ENCODE assay signal across 8 cellular contexts in genomic region chr9:130235558-130236435, GRCh38. TPM values are rescaled to one million over a fixed set of nuclear protein-coding genes. Genes with fewer than 3 reads are reported as not detected.
A peak's percentile ranks its signal among the peaks of the same experiment; 100 is the strongest.
DNase-seq lines count a peak whose midpoint lies in the region; ATAC-seq and TF ChIP-seq lines count a peak whose summit lies in the region.

No MANE protein-coding gene starts in this region.

- H4K20me1 ChIP-seq in GM23338 (replicated peaks; ENCODE audit: insufficient read depth) (peaks cover 2% of the 10 kb centered on the region; the same call in 1 of the 2 replicates), fibroblast of lung (ENCODE audit: control insufficient read depth, extremely low read depth, insufficient read depth, low read length) (no peaks in the 10 kb centered on the region)

- TF ChIP-seq CTCF in GM23338 (conservative IDR thresholded peaks at IDR 0.05; ENCODE audit: low read depth in 2 of 2) (peak; percentile 96 to 97), fibroblast of lung (conservative IDR thresholded peaks at IDR 0.05 in 1 of 2, IDR thresholded peaks at IDR 0.05 in 1 of 2; ENCODE audit: low read depth in 1 of 2, low read length in 2 of 2) (peak; percentile 92 to 97)

- peak overlapping the region; percentile 19; the same call in 1 of the 3 replicates for H3K4me3 Mint-ChIP-seq in GM23338
- H3K4me3 Mint-ChIP-seq in activated T-cell treated with anti-CD3 and anti-CD28 coated beads, Interleukin-2, amount 50 U/mL, for 72 hours: peak overlapping the region; percentile 29 to 63

- no peaks in the 10 kb centered on the region for H3K9me2 ChIP-seq in GM23338 (ENCODE audit: insufficient read depth)

- H3K4me2 ChIP-seq in GM23338 (no peak overlapping the region), fibroblast of lung (ENCODE audit: extremely low read depth, insufficient read depth, low read length) (peak overlapping the region; percentile 19)

- peak; percentile 79 for DNase-seq in AG20443 (ENCODE audit: low spot score)
- peak; percentile 88 for DNase-seq in GM23338 (ENCODE audit: low spot score)
- DNase-seq in OCI-M1 (lab: John Stamatoyannopoulos, UW): peak; percentile 74
- peak; percentile 65 to 82 for DNase-seq in activated T-cell treated with anti-CD3 and anti-CD28 coated beads, Interleukin-2, amount 50 U/mL, for 72 hours
- peak; percentile 46 to 61 for DNase-seq in fibroblast of lung (ENCODE audit: low read depth in 2 of 2)
- peak in 44 of 56 donors; percentile 13 to 80 (median 50) for DNase-seq in nucleus accumbens (lab: John Stamatoyannopoulos, UW)
- peak; percentile 18 for DNase-seq in stromal cell of bone marrow (ENCODE audit: low read depth)

- no peak overlapping the region for H3K9ac ChIP-seq in fibroblast of lung (ENCODE audit: insufficient read depth, low read length)

- no peak overlapping the region for H2AFZ ChIP-seq in GM23338
- H2AFZ ChIP-seq in fibroblast of lung (ENCODE audit: low read length): no peak overlapping the region

- H3K9me3 Mint-ChIP-seq in GM23338: no peaks in the 10 kb centered on the region; the same call in 1 of the 3 replicates
- no peaks in the 10 kb centered on the region for H3K9me3 Mint-ChIP-seq in activated T-cell treated with anti-CD3 and anti-CD28 coated beads, Interleukin-2, amount 50 U/mL, for 72 hours

- no peak overlapping the region for H3K4me3 ChIP-seq in GM23338
- H3K4me3 ChIP-seq in fibroblast of lung (replicated peaks in 1 of 4; ENCODE audit: control extremely low read depth in 1 of 4, insufficient read depth in 1 of 4, low read depth in 3 of 4, low read length in 4 of 4): no peak overlapping the region

- H3K79me2 ChIP-seq in GM23338 (replicated peaks; ENCODE audit: insufficient read depth): no peaks in the 10 kb centered on the region
- H3K79me2 ChIP-seq in fibroblast of lung (ENCODE audit: control insufficient read depth, insufficient read depth, low read length): no peaks in the 10 kb centered on the region

- peaks cover 13% of the 10 kb centered on the region for H3K36me3 Mint-ChIP-seq in GM23338 (ENCODE audit: low read depth)
- peaks cover 1 to 2% of the 10 kb centered on the region in 2 donors for H3K36me3 Mint-ChIP-seq in activated T-cell treated with anti-CD3 and anti-CD28 coated beads, Interleukin-2, amount 50 U/mL, for 72 hours (ENCODE audit: insufficient read depth in 2 of 2)

- no peaks in the 10 kb centered on the region for H3F3A ChIP-seq in GM23338 (replicated peaks; ENCODE audit: low read depth)

- H3K9me3 ChIP-seq in fibroblast of lung (ENCODE audit: control insufficient read depth, insufficient read depth, low read depth, low read length): no peaks in the 10 kb centered on the region

- no peaks in the 10 kb centered on the region for H3K4me1 ChIP-seq in GM23338 (ENCODE audit: insufficient read depth)
- peaks cover 7% of the 10 kb centered on the region for H3K4me1 ChIP-seq in fibroblast of lung (ENCODE audit: control insufficient read depth, extremely low read depth, insufficient read depth, low read length)

- H3K36me3 ChIP-seq in GM23338 (ENCODE audit: insufficient read depth): no peaks in the 10 kb centered on the region; the same call in 1 of the 2 replicates
- H3K36me3 ChIP-seq in fibroblast of lung (ENCODE audit: control insufficient read depth, insufficient read depth, low read length): peaks cover 9% of the 10 kb centered on the region

- ATAC-seq in GM23338 (peak; percentile 59), GM18502 (IDR thresholded peaks at IDR 0.05; ENCODE audit: poor library complexity, unreplicated experiment) (no peak)
- ATAC-seq in activated T-cell treated with anti-CD3 and anti-CD28 coated beads, Interleukin-2, amount 50 U/mL, for 72 hours (replicated peaks in 1 of 2): no peak

- peak overlapping the region; percentile 67 for H3K27ac Mint-ChIP-seq in GM23338
- no peak overlapping the region for H3K27ac Mint-ChIP-seq in activated T-cell treated with anti-CD3 and anti-CD28 coated beads, Interleukin-2, amount 50 U/mL, for 72 hours

- peaks cover 26% of the 10 kb centered on the region for H3K4me1 Mint-ChIP-seq in GM23338
- peaks cover 41% of the 10 kb centered on the region for H3K4me1 Mint-ChIP-seq in activated T-cell treated with anti-CD3 and anti-CD28 coated beads, Interleukin-2, amount 50 U/mL, for 72 hours (ENCODE audit: low read depth)

- H3K27ac ChIP-seq in GM23338 (ENCODE audit: low read depth) (no peak overlapping the region), fibroblast of lung (ENCODE audit: insufficient read depth, low read length) (no peak overlapping the region)

- H3K27me3 ChIP-seq in GM23338 (ENCODE audit: insufficient read depth) (no peaks in the 10 kb centered on the region), fibroblast of lung (ENCODE audit: control insufficient read depth, insufficient read depth, low read length) (no peaks in the 10 kb centered on the region)

- H3K27me3 Mint-ChIP-seq in GM23338 (ENCODE audit: insufficient read depth, low read depth, poor library complexity): peaks cover 12% of the 10 kb centered on the region
- no peaks in the 10 kb centered on the region for H3K27me3 Mint-ChIP-seq in activated T-cell treated with anti-CD3 and anti-CD28 coated beads, Interleukin-2, amount 50 U/mL, for 72 hours (ENCODE audit: low read depth)

TF ChIP-seq in GM23338, 12 proteins besides CTCF, POLR2A, EP300 and RAD21 (continues in another document):
- no peak for TF ChIP-seq ZNF331 (CRISPR knock-in tag; IDR thresholded peaks at IDR 0.05; ENCODE audit: low read depth)
- no peak for TF ChIP-seq ETS1 (IDR thresholded peaks at IDR 0.05)
- no peak for TF ChIP-seq NANOG (IDR thresholded peaks at IDR 0.05; ENCODE audit: borderline replicate concordance)
- no peak for TF ChIP-seq EZH2phosphoT487 (IDR thresholded peaks at IDR 0.05; ENCODE audit: unreplicated experiment)
- TF ChIP-seq CREB1 (CRISPR knock-in tag; IDR thresholded peaks at IDR 0.05; ENCODE audit: low read depth): no peak
- TF ChIP-seq ZNF114 (CRISPR knock-in tag; IDR thresholded peaks at IDR 0.05): no peak
- TF ChIP-seq STAT1 (IDR thresholded peaks at IDR 0.05; ENCODE audit: unreplicated experiment): no peak
- no peak for TF ChIP-seq REST (IDR thresholded peaks at IDR 0.05; ENCODE audit: unreplicated experiment)
- TF ChIP-seq JUNB (IDR thresholded peaks at IDR 0.05; ENCODE audit: unreplicated experiment): no peak
- no peak for TF ChIP-seq EZH2 (IDR thresholded peaks at IDR 0.05; ENCODE audit: low read depth, unreplicated experiment)

RNA-seq across cellular contexts. Expression of gene HMCN2, which starts 29.8 kb away (rescaled TPM):
- total RNA-seq in GM23338 (2014; rRNA removed; shearing (Covaris generic)): 2.6 and 4.7 TPM in 2 replicates
- polyA plus RNA-seq in GM23338 (2016; fragmentation: Nextera tagmentation; extraction: Ambion mirVana): 1.3 and 2.1 TPM in 2 replicates
- total RNA-seq in activated T-cell treated with anti-CD3 and anti-CD28 coated beads, Interleukin-2, amount 50 U/mL, for 72 hours: under 1 TPM; 0.12 to 0.17 TPM
- under 0.01 TPM in 2 replicates for total RNA-seq in fibroblast of lung
- not detected in 2 replicates for polyA plus RNA-seq in fibroblast of lung
- not detected in 2 replicates for polyA plus RNA-seq in fibroblast of lung (2012)
- polyA minus RNA-seq in fibroblast of lung (ENCODE audit: low replicate concordance): 0.19 TPM in 1 of 2 replicates, not detected in the other

Comparison
In these comparisons a context has a peak if more than half of its experiments do, and no peak if none do; other contexts are left out.
1. DNase-seq: peak in every context shown above with its lines; median percentile 88 in GM23338; 79 in AG20443; 74 in OCI-M1; 74 in activated T-cell treated with anti-CD3 and anti-CD28 coated beads, Interleukin-2, amount 50 U/mL, for 72 hours; 54 in fibroblast of lung; 50 in nucleus accumbens; 18 in stromal cell of bone marrow.